ENCODE assay signal across 22 cellular contexts in the genomic region with DNA sequence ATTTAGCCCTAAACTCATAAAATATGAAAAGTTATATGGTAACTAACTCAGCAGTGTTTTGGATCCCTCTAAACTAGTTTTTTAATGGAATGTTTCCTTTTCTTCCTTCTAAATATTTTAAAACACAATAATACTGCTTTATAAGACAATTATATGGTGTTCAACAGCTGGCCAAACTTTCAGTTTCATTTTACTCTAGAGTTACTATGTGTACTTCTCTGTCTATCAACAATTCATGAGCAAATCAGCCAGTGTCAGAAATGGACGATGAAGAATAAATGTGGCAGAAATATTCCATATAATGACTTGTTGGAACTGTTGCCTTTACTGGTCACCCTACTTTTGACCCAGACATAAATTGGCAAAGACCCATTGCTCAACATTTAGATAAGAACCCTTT.
"Had no signal": no experiment of that assay in that cellular context is flagged by ENCODE, and none has a peak within 500 bp of the region (broad histone marks: within the 10 kb centered on the region; RNA-seq: fewer than 3 reads in every experiment).

No MANE protein-coding gene starts in this region.

- DNase-seq: activated CD4-positive, alpha-beta T cell treated with anti-CD3 and anti-CD28 coated beads, Interleukin-2, amount 50 U/mL, for 1 hour; activated CD4-positive, CD25-positive, alpha-beta regulatory T cell treated with anti-CD3 and anti-CD28 coated beads, Interleukin-2, amount 50 U/mL, for 72 hours; activated CD8-positive, alpha-beta memory T cell treated with anti-CD3 and anti-CD28 coated beads for 24 hours; activated CD8-positive, alpha-beta memory T cell treated with anti-CD3 and anti-CD28 coated beads, Interleukin-2, amount 50 U/mL, for 48 hours; activated effector memory CD4-positive, alpha-beta T cell treated with anti-CD3 and anti-CD28 coated beads, Interleukin-2, amount 50 U/mL, for 16 hours; activated T-cell treated with anti-CD3 and anti-CD28 coated beads, Interleukin-2, amount 50 U/mL, for 72 hours; colonic mucosa; heart right ventricle; immature natural killer cell; mesendoderm; naive thymus-derived CD8-positive, alpha-beta T cell; psoas muscle; right cardiac atrium; stimulated activated CD4-positive, alpha-beta T cell treated with anti-CD3 and anti-CD28 coated beads, Interleukin-15, amount 100 ng/mL, for 24 hours; stimulated activated CD4-positive, alpha-beta T cell treated with anti-CD3 and anti-CD28 coated beads, Interleukin-4, amount 100 ng/mL, for 1 hour; T-helper 1 cell; T1000 had no signal

- H3K4me1 ChIP-seq: ascending aorta, colonic mucosa, heart right ventricle, psoas muscle had no signal

- H3K9me3 ChIP-seq: colonic mucosa, psoas muscle had no signal

- H3K27me3 Mint-ChIP-seq: activated naive CD4-positive, alpha-beta T cell treated with anti-CD3 and anti-CD28 coated beads, Interleukin-2, amount 50 U/mL, for 24 hours; central memory CD8-positive, alpha-beta T cell had no signal

- H3K27ac ChIP-seq: ascending aorta, colonic mucosa, heart right ventricle, psoas muscle, skin epidermis had no signal

- H3K36me3 ChIP-seq: ascending aorta, colonic mucosa, heart right ventricle had no signal

- FAIRE-seq: endometrium had no signal

- H3K4me3 Mint-ChIP-seq: activated naive CD4-positive, alpha-beta T cell treated with anti-CD3 and anti-CD28 coated beads, Interleukin-2, amount 50 U/mL, for 24 hours; activated T-cell treated with anti-CD3 and anti-CD28 coated beads, Interleukin-2, amount 50 U/mL, for 72 hours; central memory CD8-positive, alpha-beta T cell; naive thymus-derived CD8-positive, alpha-beta T cell had no signal

- H3K4me1 Mint-ChIP-seq: activated naive CD4-positive, alpha-beta T cell treated with anti-CD3 and anti-CD28 coated beads, Interleukin-2, amount 50 U/mL, for 24 hours; central memory CD8-positive, alpha-beta T cell; immature natural killer cell had no signal

- ATAC-seq: activated T-cell treated with anti-CD3 and anti-CD28 coated beads, Interleukin-2, amount 50 U/mL, for 72 hours; heart right ventricle; naive thymus-derived CD8-positive, alpha-beta T cell; psoas muscle; right cardiac atrium had no signal

- H3K27me3 ChIP-seq: ascending aorta, colonic mucosa, heart right ventricle had no signal

- H3K27ac Mint-ChIP-seq: activated naive CD4-positive, alpha-beta T cell treated with anti-CD3 and anti-CD28 coated beads, Interleukin-2, amount 50 U/mL, for 24 hours; activated T-cell treated with anti-CD3 and anti-CD28 coated beads, Interleukin-2, amount 50 U/mL, for 72 hours; immature natural killer cell; naive thymus-derived CD8-positive, alpha-beta T cell had no signal

- H3K4me3 ChIP-seq: ascending aorta, colonic mucosa, heart right ventricle, psoas muscle, skin epidermis had no signal

- H3K36me3 Mint-ChIP-seq: activated naive CD4-positive, alpha-beta T cell treated with anti-CD3 and anti-CD28 coated beads, Interleukin-2, amount 50 U/mL, for 24 hours; immature natural killer cell; naive thymus-derived CD8-positive, alpha-beta T cell had no signal
